20 cellular contexts compared by ENCODE assay signal in the genomic region with DNA sequence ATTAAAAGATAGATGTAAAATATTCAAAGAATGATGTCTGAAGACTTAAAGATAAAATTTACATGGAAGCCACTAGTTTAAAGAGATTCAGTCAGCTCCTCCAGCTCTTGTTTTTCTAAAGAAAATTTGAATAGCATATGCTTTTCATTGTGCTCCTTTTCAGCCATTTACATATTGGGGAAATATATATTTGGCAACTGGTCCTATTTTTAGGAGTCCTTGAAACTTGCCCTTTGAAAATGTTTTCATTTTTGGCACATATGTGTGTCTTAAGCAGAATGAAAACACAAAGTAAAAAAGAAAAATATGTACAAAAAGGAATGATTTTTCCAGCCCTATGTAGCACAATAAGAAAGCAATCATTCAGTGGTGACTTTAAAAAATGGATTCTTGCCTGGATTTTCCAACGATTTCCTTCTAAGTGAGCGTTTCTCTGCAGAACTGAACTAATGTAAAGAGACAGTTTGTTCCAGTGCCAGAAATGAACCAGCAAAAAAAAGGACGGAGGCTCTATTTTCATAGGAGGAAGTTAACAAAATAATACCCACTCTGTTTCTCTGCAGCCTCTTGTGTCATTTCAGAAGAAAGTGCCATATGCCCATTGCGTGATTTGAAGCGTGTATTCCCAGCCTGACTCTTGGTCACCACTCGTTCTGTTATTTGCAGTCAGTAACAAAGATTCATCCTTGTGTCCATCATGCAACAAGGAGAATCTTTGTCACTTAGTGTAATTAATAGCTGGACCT.
DNase-seq lines count a peak whose midpoint lies in the region; ATAC-seq and TF ChIP-seq lines count a peak whose summit lies in the region.
"Had no signal": no experiment of that assay in that cellular context is flagged by ENCODE, and none has a peak within 500 bp of the region (broad histone marks: within the 10 kb centered on the region; RNA-seq: fewer than 3 reads in every experiment).

No MANE protein-coding gene starts in this region.

- H3K4me1 Mint-ChIP-seq in activated T-helper 17 cell treated with anti-CD3 and anti-CD28 coated beads, Interleukin-2, amount 50 U/mL, for 72 hours, result peaks cover 4% of the 10 kb centered on the region
- H3K4me1 Mint-ChIP-seq: central memory CD8-positive, alpha-beta T cell; endodermal cell; memory B cell; natural killer cell had no signal

- H3K4me3 Mint-ChIP-seq in activated T-helper 17 cell treated with anti-CD3 and anti-CD28 coated beads, Interleukin-2, amount 50 U/mL, for 72 hours, result no peak overlapping the region
- H3K4me3 Mint-ChIP-seq: central memory CD8-positive, alpha-beta T cell; endodermal cell; memory B cell; natural killer cell had no signal

- no peak overlapping the region for H3K27ac Mint-ChIP-seq in activated T-helper 17 cell treated with anti-CD3 and anti-CD28 coated beads, Interleukin-2, amount 50 U/mL, for 72 hours
- H3K27ac Mint-ChIP-seq: endodermal cell, memory B cell, natural killer cell had no signal

- intact Hi-C loops in sciatic nerve (cut with DNase I) (no loop called here), Right ventricle myocardium inferior (cut with DNase I) (no loop called here)

- H3K27me3 Mint-ChIP-seq in activated T-helper 17 cell treated with anti-CD3 and anti-CD28 coated beads, Interleukin-2, amount 50 U/mL, for 72 hours, result peaks cover 38% of the 10 kb centered on the region

- ATAC-seq in sciatic nerve, result peak; percentile 59
- ATAC-seq in activated T-helper 17 cell treated with anti-CD3 and anti-CD28 coated beads, Interleukin-2, amount 50 U/mL, for 72 hours (replicated peaks), result no peak
- no peak for ATAC-seq in GM19463 (IDR thresholded peaks at IDR 0.05; ENCODE audit: unreplicated experiment)
- no peak for ATAC-seq in Right ventricle myocardium inferior
- ATAC-seq: GM12878, natural killer cell, upper lobe of right lung had no signal

- no peak overlapping the region for H3K4me3 ChIP-seq in fibroblast of villous mesenchyme (ENCODE audit: low read depth, low read length)
- H3K4me3 ChIP-seq: GM12878, upper lobe of right lung had no signal

- no peaks in the 10 kb centered on the region for H3K9me3 Mint-ChIP-seq in activated T-helper 17 cell treated with anti-CD3 and anti-CD28 coated beads, Interleukin-2, amount 50 U/mL, for 72 hours
- H3K9me3 Mint-ChIP-seq: central memory CD8-positive, alpha-beta T cell; memory B cell; natural killer cell had no signal

- TF ChIP-seq CTCF in fibroblast of villous mesenchyme (IDR thresholded peaks at IDR 0.05; ENCODE audit: insufficient read depth, low read depth, low read length), result no peak

- no peaks in the 10 kb centered on the region for H3K36me3 Mint-ChIP-seq in activated T-helper 17 cell treated with anti-CD3 and anti-CD28 coated beads, Interleukin-2, amount 50 U/mL, for 72 hours (ENCODE audit: low read depth)
- H3K36me3 Mint-ChIP-seq: memory B cell, natural killer cell had no signal

- DNase-seq in NCI-H526 treated with DMSO at 0.1 percent for 48 hours (lab: John Stamatoyannopoulos, UW), result peak; percentile 51
- DNase-seq in SKM-1 treated with dmso at 0.1 percent for 144 hours (lab: John Stamatoyannopoulos, UW; ENCODE audit: unreplicated experiment), result peak; percentile 29
- DNase-seq in fibroblast of villous mesenchyme (ENCODE audit: low read depth), result peak; percentile 23
- DNase-seq in sciatic nerve (ENCODE audit: low spot score), result no peak
- no peak for DNase-seq in Right ventricle myocardium inferior (ENCODE audit: missing footprints)
- DNase-seq in GM03348 (ENCODE audit: low spot score), result no peak
- DNase-seq: activated CD4-positive, alpha-beta T cell treated with anti-CD3 and anti-CD28 coated beads, Interleukin-2, amount 50 U/mL, for 4 hours; activated T-cell treated with anti-CD3 and anti-CD28 coated beads for 4 hours; endodermal cell; natural killer cell; NCI-H1417 treated with DMSO at 0.1 percent for 48 hours; NCI-H69; posterior cingulate gyrus; stimulated activated CD4-positive, alpha-beta T cell treated with anti-CD3 and anti-CD28 coated beads, Interleukin-4, amount 100 ng/mL, for 24 hours; upper lobe of right lung had no signal

Comparison
In these comparisons a context has a peak if more than half of its experiments do, and no peak if none do; other contexts are left out.
1. DNase-seq: peak in NCI-H526 treated with DMSO at 0.1 percent for 48 hours (single experiment), SKM-1 treated with dmso at 0.1 percent for 144 hours (single experiment) and fibroblast of villous mesenchyme (single experiment); none in sciatic nerve (single experiment), Right ventricle myocardium inferior (single experiment) and GM03348 (single experiment).